In the genomic region with DNA sequence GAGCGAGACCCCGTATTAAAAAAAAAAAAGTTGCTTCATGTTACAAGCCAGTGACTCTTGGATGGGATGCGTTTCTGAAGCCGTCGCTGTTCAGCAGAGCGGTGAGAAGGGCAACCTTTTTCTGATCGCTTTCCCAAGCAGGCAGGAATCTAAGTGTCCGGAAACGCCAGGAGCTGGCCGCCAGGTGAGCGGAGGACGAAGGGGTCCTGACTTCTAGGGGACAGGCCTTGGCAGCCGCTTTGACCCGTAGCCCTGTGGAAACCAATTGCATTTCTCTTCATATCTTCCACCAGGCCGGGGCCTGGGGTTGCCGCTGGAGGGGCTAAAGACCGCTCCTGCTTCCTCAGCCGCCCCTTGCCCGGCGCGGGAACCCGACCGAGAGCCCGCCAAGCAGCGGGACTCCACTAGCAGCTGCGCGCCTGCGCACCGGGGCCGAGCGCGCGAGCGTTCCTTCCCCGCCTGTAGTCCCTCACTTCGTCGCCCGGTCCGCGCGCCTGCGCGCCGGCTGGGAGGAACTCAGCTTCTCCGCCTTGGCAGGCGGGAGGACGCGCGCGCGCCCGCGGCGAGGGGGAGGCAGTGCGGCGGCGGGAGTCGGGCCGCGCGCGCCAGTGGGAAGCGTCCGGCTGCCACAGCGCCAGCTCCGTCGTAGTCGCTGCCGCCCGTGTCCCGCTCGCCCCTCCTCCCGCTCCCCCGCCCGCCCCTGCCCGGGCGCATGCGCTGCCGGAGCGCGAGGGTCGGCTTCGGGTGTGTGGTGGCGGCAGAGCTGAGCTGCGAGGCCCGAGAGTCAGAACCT, we compare ENCODE assay signal across 8 cellular contexts. TPM values are rescaled to one million over a fixed set of nuclear protein-coding genes. Genes with fewer than 3 reads are reported as not detected.
DNase-seq lines count a peak whose midpoint lies in the region; ATAC-seq, FAIRE-seq and TF ChIP-seq lines count a peak whose summit lies in the region.

A gene with protein sequence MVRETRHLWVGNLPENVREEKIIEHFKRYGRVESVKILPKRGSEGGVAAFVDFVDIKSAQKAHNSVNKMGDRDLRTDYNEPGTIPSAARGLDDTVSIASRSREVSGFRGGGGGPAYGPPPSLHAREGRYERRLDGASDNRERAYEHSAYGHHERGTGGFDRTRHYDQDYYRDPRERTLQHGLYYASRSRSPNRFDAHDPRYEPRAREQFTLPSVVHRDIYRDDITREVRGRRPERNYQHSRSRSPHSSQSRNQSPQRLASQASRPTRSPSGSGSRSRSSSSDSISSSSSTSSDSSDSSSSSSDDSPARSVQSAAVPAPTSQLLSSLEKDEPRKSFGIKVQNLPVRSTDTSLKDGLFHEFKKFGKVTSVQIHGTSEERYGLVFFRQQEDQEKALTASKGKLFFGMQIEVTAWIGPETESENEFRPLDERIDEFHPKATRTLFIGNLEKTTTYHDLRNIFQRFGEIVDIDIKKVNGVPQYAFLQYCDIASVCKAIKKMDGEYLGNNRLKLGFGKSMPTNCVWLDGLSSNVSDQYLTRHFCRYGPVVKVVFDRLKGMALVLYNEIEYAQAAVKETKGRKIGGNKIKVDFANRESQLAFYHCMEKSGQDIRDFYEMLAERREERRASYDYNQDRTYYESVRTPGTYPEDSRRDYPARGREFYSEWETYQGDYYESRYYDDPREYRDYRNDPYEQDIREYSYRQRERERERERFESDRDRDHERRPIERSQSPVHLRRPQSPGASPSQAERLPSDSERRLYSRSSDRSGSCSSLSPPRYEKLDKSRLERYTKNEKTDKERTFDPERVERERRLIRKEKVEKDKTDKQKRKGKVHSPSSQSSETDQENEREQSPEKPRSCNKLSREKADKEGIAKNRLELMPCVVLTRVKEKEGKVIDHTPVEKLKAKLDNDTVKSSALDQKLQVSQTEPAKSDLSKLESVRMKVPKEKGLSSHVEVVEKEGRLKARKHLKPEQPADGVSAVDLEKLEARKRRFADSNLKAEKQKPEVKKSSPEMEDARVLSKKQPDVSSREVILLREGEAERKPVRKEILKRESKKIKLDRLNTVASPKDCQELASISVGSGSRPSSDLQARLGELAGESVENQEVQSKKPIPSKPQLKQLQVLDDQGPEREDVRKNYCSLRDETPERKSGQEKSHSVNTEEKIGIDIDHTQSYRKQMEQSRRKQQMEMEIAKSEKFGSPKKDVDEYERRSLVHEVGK (N-terminal part only) (plus strand): TSS at position 608 of the 793 bp plus-strand sequence. CDS start 361 bp downstream, outside the sequence.

- H3K4ac ChIP-seq in trophoblast cell (ENCODE audit: low read depth, low read length): peak within 1 kb of the TSS; percentile 95

- H3K4me3 ChIP-seq in adipocyte (ENCODE audit: low read length): peak within 1 kb of the TSS; percentile 95
- H3K4me3 ChIP-seq in cardiac muscle cell: peak within 1 kb of the TSS; percentile 82
- H3K4me3 ChIP-seq in trophoblast cell (ENCODE audit: low read depth, low read length): peak within 1 kb of the TSS; percentile 92
- H3K4me3 ChIP-seq in tibial nerve: peak within 1 kb of the TSS; percentile 74 to 99 (median 82)

- H3K9me3 ChIP-seq in adipocyte (ENCODE audit: control insufficient read depth, low read length) (no peaks in the 10 kb centered on the region), cardiac muscle cell (ENCODE audit: low read depth) (no peaks in the 10 kb centered on the region), trophoblast cell (ENCODE audit: insufficient read depth, low read depth, low read length) (no peaks in the 10 kb centered on the region), tibial nerve (no peaks in the 10 kb centered on the region)

- peak within 1 kb of the TSS; percentile 88 for H2BK5ac ChIP-seq in trophoblast cell (ENCODE audit: low read depth, low read length, poor library complexity)

- H4K8ac ChIP-seq in trophoblast cell (ENCODE audit: low read depth, low read length): peak within 1 kb of the TSS; percentile 93

- H3K18ac ChIP-seq in trophoblast cell (ENCODE audit: low read length): peak within 1 kb of the TSS; percentile 94

- H2BK12ac ChIP-seq in trophoblast cell (ENCODE audit: low read length): peak within 1 kb of the TSS; percentile 75

- peak; percentile 64 for ATAC-seq in HG02840 (IDR thresholded peaks at IDR 0.05; ENCODE audit: low FRiP score, unreplicated experiment)

- H3K4me1 ChIP-seq in adipocyte (ENCODE audit: control insufficient read depth, insufficient read depth, low read length) (peaks cover 37% of the 10 kb centered on the region), cardiac muscle cell (ENCODE audit: low read depth) (peaks cover 22% of the 10 kb centered on the region), trophoblast cell (ENCODE audit: control insufficient read depth in 1 of 2, insufficient read depth in 2 of 2, low read length in 2 of 2) (peaks cover 0 to 1% of the 10 kb centered on the region in 2 experiments), tibial nerve (peaks cover 0 to 61% (median 36%) of the 10 kb centered on the region in 4 donors)

- H3K27ac ChIP-seq in cardiac muscle cell (peak within 1 kb of the TSS; percentile 98), trophoblast cell (ENCODE audit: low read depth, low read length) (peak within 1 kb of the TSS; percentile 94), tibial nerve (peak within 1 kb of the TSS; percentile 94 to 99 (median 98))

- H3K79me2 ChIP-seq in trophoblast cell (ENCODE audit: control insufficient read depth, insufficient read depth, low read length, poor library complexity): peaks cover 17% of the 10 kb centered on the region

- WGBS in trophoblast cell (ENCODE audit: extremely low coverage, insufficient coverage, insufficient read length): no CpG with 5 or more reads among the region's 86 CpGs
- WGBS in tibial nerve, 2 donors: 0 to 1% methylated on average over 27 to 39 of the region's 86 CpGs

- H2AFZ ChIP-seq in trophoblast cell (ENCODE audit: insufficient read depth, low read length, poor library complexity): peak within 1 kb of the TSS; percentile 97

- peak; percentile 37 to 95 for TF ChIP-seq EP300 in tibial nerve (IDR thresholded peaks at IDR 0.05)

- no peaks in the 10 kb centered on the region for H3K27me3 ChIP-seq in adipocyte (replicated peaks; ENCODE audit: control insufficient read depth, insufficient read depth, low read length)
- no peaks in the 10 kb centered on the region for H3K27me3 ChIP-seq in cardiac muscle cell
- H3K27me3 ChIP-seq in trophoblast cell (ENCODE audit: insufficient read depth, low read length): no peaks in the 10 kb centered on the region
- H3K27me3 ChIP-seq in tibial nerve: no peaks in the 10 kb centered on the region

- H3K36me3 ChIP-seq in adipocyte (ENCODE audit: control insufficient read depth, insufficient read depth, low read length, severe bottlenecking) (no peaks in the 10 kb centered on the region), cardiac muscle cell (no peaks in the 10 kb centered on the region), trophoblast cell (ENCODE audit: control insufficient read depth in 1 of 2, insufficient read depth in 2 of 2, low read length in 2 of 2) (no peaks in the 10 kb centered on the region), tibial nerve (no peaks in the 10 kb centered on the region)

- TF ChIP-seq CTCF in cardiac muscle cell (IDR thresholded peaks at IDR 0.05; ENCODE audit: low read depth, low read length): no peak
- peak in 2 of 5 experiments; percentile 56 to 69 for TF ChIP-seq CTCF in tibial nerve (IDR thresholded peaks at IDR 0.05)

- no peak within 1 kb of the TSS for H3K23ac ChIP-seq in trophoblast cell (ENCODE audit: low read length)

- H4K91ac ChIP-seq in trophoblast cell (ENCODE audit: low read depth, low read length): peak within 1 kb of the TSS; percentile 90

- peak within 1 kb of the TSS; percentile 84 for H3K4me2 ChIP-seq in trophoblast cell (ENCODE audit: low read length)

- peak; percentile 99 for FAIRE-seq in GM12891 (lab: Jason Lieb, UNC)

- TF ChIP-seq POLR2A in GM12891 (IDR thresholded peaks at IDR 0.05; ENCODE audit: low read depth, low read length) (peak; percentile 59), tibial nerve (IDR thresholded peaks at IDR 0.05) (peak; percentile 55 to 82)

- peak within 1 kb of the TSS; percentile 87 for H2BK120ac ChIP-seq in trophoblast cell (ENCODE audit: insufficient read depth, low read length, poor library complexity)

- H2AK5ac ChIP-seq in trophoblast cell (ENCODE audit: low read length): peak within 1 kb of the TSS; percentile 79

- H3K14ac ChIP-seq in trophoblast cell (ENCODE audit: low read length): peak within 1 kb of the TSS; percentile 91

- H3K9ac ChIP-seq in adipocyte (ENCODE audit: low read length) (peak within 1 kb of the TSS; percentile 98), trophoblast cell (ENCODE audit: low read length) (peak within 1 kb of the TSS; percentile 91)

- H3K79me1 ChIP-seq in trophoblast cell (ENCODE audit: low read length): peaks cover 24% of the 10 kb centered on the region

- peak within 1 kb of the TSS; percentile 96 for H4K12ac ChIP-seq in trophoblast cell (ENCODE audit: low read depth, low read length)

- DNase-seq in GM12891 (ENCODE audit: insufficient read length, low spot score) (peak; percentile 65), NCI-H1436 treated with DMSO at 0.1 percent for 48 hours (lab: John Stamatoyannopoulos, UW) (peak; percentile 76), T follicular helper cell (ENCODE audit: low read depth) (peak; percentile 96), adipocyte (ENCODE audit: low read depth) (peak; percentile 99), cardiac muscle cell (ENCODE audit: low read depth in 1 of 2, low spot score in 1 of 2) (peak; percentile 98 to 99), trophoblast cell (peak; percentile 98 to 100), tibial nerve (ENCODE audit: low spot score in 2 of 2) (peak; percentile 89 to 94)

TF ChIP-seq in GM12891, 5 proteins besides CTCF, POLR2A, EP300 and RAD21:
- TF ChIP-seq POLR2AphosphoS5 (IDR thresholded peaks at IDR 0.05; ENCODE audit: low read depth, low read length): no peak
- no peak; the same call in 1 of the 2 replicates for TF ChIP-seq POU2F2 (IDR thresholded peaks at IDR 0.05; ENCODE audit: low read depth, low read length)
- TF ChIP-seq PAX5 (IDR thresholded peaks at IDR 0.05; ENCODE audit: insufficient read depth, low read length, severe bottlenecking): no peak
- no peak for TF ChIP-seq TAF1 (IDR thresholded peaks at IDR 0.05; ENCODE audit: low read depth, low read length)
- TF ChIP-seq SPI1 (IDR thresholded peaks at IDR 0.05; ENCODE audit: low read depth, low read length): peak; percentile 83

RNA-seq across cellular contexts. Expression of the gene that starts here (rescaled TPM):
- 30.0 TPM for polyA plus RNA-seq in GM12891 (2012; ENCODE audit: low read depth, missing spikeins)
- total RNA-seq in cardiac muscle cell (14.8 and 31.6 TPM in 2 replicates), tibial nerve (10 to 100 TPM; 67.9 to 87.0 (median 77.8) TPM)
- 25.8 and 35.4 TPM in 2 replicates for polyA plus RNA-seq in cardiac muscle cell
- polyA plus RNA-seq in trophoblast cell (2013): 21.2 and 21.4 TPM in 2 replicates

Comparison
In these comparisons a context has a peak if more than half of its experiments do, and no peak if none do; other contexts are left out.
1. Peak in every context shown above with its lines: DNase-seq, ATAC-seq, H3K4me3 ChIP-seq and H3K27ac ChIP-seq.